Comparison of ENCODE assay signal across 11 cellular contexts in the genomic region with DNA sequence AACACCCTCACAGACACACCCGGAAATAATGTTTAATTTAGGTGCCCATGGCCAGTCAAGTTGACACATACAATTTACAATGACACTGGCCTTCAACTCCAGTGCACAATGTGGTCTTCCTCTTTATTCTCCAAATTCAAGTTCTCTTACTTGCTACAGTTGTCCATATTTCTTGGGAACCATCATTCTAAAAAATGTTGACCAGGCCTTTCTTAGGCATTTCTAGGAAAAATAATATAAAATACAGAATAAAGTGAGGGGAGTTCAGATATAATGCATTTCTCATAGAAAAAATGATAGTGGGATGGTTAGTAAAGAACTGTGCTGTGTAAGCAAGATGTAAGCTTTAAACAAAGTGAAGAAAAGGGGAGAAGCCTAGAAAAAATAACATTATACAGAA.
"Had no signal": no experiment of that assay in that cellular context is flagged by ENCODE, and none has a peak within 500 bp of the region (broad histone marks: within the 10 kb centered on the region; RNA-seq: fewer than 3 reads in every experiment).

No MANE protein-coding gene starts in this region.

- H3K9me3 Mint-ChIP-seq: GM23338, H9, HFFc6 had no signal

- DNase-seq: GM23248, GOT3, H7, H9, HCEC 1CT, HFFc6 had no signal

- H3K4me3 Mint-ChIP-seq: GM23338, H9, HFFc6 had no signal

- H3K4me1 ChIP-seq: HAP-1 had no signal

- H3K4me1 Mint-ChIP-seq: GM23338, H9 had no signal

- H3K9me3 ChIP-seq: HAP-1 had no signal

- H3K36me3 ChIP-seq: HAP-1 had no signal

- H2AFZ ChIP-seq: GM23248, GM23338 had no signal

- FAIRE-seq: H1, H54 had no signal

- H3K27ac ChIP-seq: GM23248 had no signal

- ATAC-seq: GM23338, HCT116 had no signal

- H3K4me2 ChIP-seq: GM23338 had no signal

- H3K27ac Mint-ChIP-seq: GM23338, H9, HFFc6 had no signal

- H3K4me3 ChIP-seq: GM23248, GM23338, HAP-1 had no signal

- H3K9ac ChIP-seq: GM23248 had no signal
